In genomic region chr9:68703672-68704071, GRCh38 we compare ENCODE assay signal across 1 cellular context.
TF ChIP-seq lines count a peak whose summit lies in the region.

No MANE protein-coding gene starts in this region.

TF ChIP-seq in K562, 482 proteins besides CTCF, POLR2A, EP300 and RAD21:
- TF ChIP-seq ZNF347 (CRISPR knock-in tag; IDR thresholded peaks at IDR 0.05; ENCODE audit: low read depth) (no peak), RUNX1 (IDR thresholded peaks at IDR 0.05; ENCODE audit: low read depth) (no peak), RFX5 (IDR thresholded peaks at IDR 0.05; ENCODE audit: low read depth, low read length) (no peak), ZNF561 (CRISPR knock-in tag; conservative IDR thresholded peaks at IDR 0.05) (no peak), KLF1 (tag; IDR thresholded peaks at IDR 0.05) (no peak), RBM25 (IDR thresholded peaks at IDR 0.05; ENCODE audit: low read depth, low read length, severe bottlenecking) (peak; percentile 76)
- TF ChIP-seq, protein P1, sequence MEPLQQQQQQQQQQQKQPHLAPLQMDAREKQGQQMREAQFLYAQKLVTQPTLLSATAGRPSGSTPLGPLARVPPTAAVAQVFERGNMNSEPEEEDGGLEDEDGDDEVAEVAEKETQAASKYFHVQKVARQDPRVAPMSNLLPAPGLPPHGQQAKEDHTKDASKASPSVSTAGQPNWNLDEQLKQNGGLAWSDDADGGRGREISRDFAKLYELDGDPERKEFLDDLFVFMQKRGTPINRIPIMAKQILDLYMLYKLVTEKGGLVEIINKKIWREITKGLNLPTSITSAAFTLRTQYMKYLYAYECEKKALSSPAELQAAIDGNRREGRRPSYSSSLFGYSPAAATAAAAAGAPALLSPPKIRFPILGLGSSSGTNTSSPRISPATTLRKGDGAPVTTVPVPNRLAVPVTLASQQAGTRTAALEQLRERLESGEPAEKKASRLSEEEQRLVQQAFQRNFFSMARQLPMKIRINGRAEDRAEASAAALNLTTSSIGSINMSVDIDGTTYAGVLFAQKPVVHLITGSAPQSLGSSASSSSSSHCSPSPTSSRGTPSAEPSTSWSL (CRISPR knock-in tag; IDR thresholded peaks at IDR 0.05; ENCODE audit: borderline replicate concordance), result no peak
- TF ChIP-seq, protein P2, sequence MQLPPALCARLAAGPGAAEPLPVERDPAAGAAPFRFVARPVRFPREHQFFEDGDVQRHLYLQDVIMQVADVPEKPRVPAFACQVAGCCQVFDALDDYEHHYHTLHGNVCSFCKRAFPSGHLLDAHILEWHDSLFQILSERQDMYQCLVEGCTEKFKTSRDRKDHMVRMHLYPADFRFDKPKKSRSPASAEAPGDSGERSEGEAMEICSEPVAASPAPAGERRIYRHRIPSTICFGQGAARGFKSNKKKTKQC (CRISPR knock-in tag; IDR thresholded peaks at IDR 0.05), result no peak
